ENCODE assay signal across 27 cellular contexts in the genomic region with DNA sequence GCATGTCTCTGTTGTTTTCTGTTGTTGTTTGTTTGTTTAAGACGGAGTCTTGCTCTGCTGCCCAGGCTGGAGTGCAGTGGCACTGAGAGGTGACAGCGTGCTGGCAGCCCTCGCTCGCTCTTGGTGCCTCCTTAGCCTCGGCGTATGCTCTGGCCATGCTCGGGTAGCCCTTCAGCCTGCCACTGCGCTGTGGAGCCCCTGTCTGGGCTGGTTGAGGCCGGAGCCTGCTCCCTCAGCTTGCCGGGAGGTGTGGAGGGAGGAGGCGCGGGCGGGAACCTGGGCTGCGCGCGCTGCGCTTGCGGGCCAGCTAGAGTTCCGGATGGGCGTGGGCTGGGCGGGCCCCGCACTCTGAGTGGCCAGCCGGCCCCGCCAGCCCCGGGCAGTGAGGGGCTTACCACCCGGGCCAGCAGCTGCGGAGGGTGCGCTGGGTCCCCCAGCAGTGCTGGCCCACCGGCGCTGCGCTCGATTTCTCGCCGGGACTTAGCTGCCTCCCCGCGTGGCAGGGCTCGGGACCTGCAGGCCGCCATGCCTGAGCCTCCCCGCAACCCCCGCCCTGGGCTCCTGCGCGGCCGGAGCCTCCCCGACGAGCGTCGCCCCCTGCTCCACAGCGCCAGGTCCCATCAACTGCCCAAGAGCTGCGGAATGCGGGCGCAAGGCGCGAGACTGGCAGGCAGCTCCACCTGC.
"Had no signal": no experiment of that assay in that cellular context is flagged by ENCODE, and none has a peak within 500 bp of the region (broad histone marks: within the 10 kb centered on the region; RNA-seq: fewer than 3 reads in every experiment).

No MANE protein-coding gene starts in this region.

- H3K27ac ChIP-seq: left lung, lower lobe of right lung, neural progenitor cell, ovary, right atrium auricular region, right lobe of liver, stomach, thoracic aorta, tibial artery, uterus had no signal

- H3K9me3 ChIP-seq: uterus had no signal

- H3K36me3 ChIP-seq: left lung, lower lobe of right lung, neural progenitor cell, ovary, right atrium auricular region, right lobe of liver, stomach, thoracic aorta, uterus had no signal

- ATAC-seq: left colon; left lung; lower lobe of right lung; naive thymus-derived CD8-positive, alpha-beta T cell; right lobe of liver; stimulated activated memory B cell treated with anti-CD40 and anti-IgM and Interleukin-4, amounts not matched to agents 10 μg/mL and 1 μg/mL and 100 μg/mL, for 72 hours; stimulated activated naive CD8-positive, alpha-beta T cell treated with anti-CD3 and anti-CD28 coated beads, Interleukin-15, Interleukin-2, amounts not matched to agents 100 U/mL and 50 U/mL, for 24 hours had no signal

- H2AFZ ChIP-seq: neural progenitor cell had no signal

- H3K4me1 ChIP-seq: neural progenitor cell had no signal

- H3K27me3 Mint-ChIP-seq: progenitor cell of endocrine pancreas; stimulated activated memory B cell treated with anti-CD40 and anti-IgM and Interleukin-4, amounts not matched to agents 10 μg/mL and 1 μg/mL and 100 μg/mL, for 72 hours; type B pancreatic cell had no signal

- H3K9ac ChIP-seq: neural progenitor cell had no signal

- H3K4me3 ChIP-seq: left lung, lower lobe of right lung, neural progenitor cell, ovary, right atrium auricular region, right lobe of liver, smooth muscle cell, stomach, thoracic aorta, tibial artery, uterus had no signal

- H3K27me3 ChIP-seq: left lung, neural progenitor cell, ovary, right atrium auricular region, right lobe of liver, stomach, tibial artery, uterus had no signal

- H3K4me1 Mint-ChIP-seq: nephron had no signal

- H3K4me2 ChIP-seq: neural progenitor cell, smooth muscle cell had no signal

- DNase-seq: hypothalamus; immature natural killer cell; kidney; left colon; lower lobe of right lung; mammary epithelial cell; mesenchymal stem cell; naive thymus-derived CD8-positive, alpha-beta T cell; ovary; right lobe of liver; stimulated activated CD4-positive, alpha-beta T cell treated with anti-CD3 and anti-CD28 coated beads, Interleukin-1b, Interleukin-23, amount 100 ng/mL, for 48 hours; stimulated activated CD4-positive, alpha-beta T cell treated with anti-CD3 and anti-CD28 coated beads, Interleukin-2, amount 100 ng/mL, for 48 hours; stimulated activated CD4-positive, alpha-beta T cell treated with anti-CD3 and anti-CD28 coated beads, Interleukin-4, amount 100 ng/mL, for 4 hours; stimulated activated CD8-positive, alpha-beta memory T cell treated with anti-CD3 and anti-CD28 coated beads, Interleukin-4, amount 100 ng/mL, for 48 hours; stimulated activated naive CD8-positive, alpha-beta T cell treated with anti-CD3 and anti-CD28 coated beads, Interleukin-15, Interleukin-2, amounts not matched to agents 100 U/mL and 50 U/mL, for 24 hours; stomach; tibial artery; uterus had no signal

- H3K4me3 Mint-ChIP-seq: immature natural killer cell; stimulated activated memory B cell treated with anti-CD40 and anti-IgM and Interleukin-4, amounts not matched to agents 10 μg/mL and 1 μg/mL and 100 μg/mL, for 72 hours; type B pancreatic cell had no signal

- H3K27ac Mint-ChIP-seq: immature natural killer cell; naive thymus-derived CD8-positive, alpha-beta T cell; nephron; neural progenitor cell; progenitor cell of endocrine pancreas; stimulated activated memory B cell treated with anti-CD40 and anti-IgM and Interleukin-4, amounts not matched to agents 10 μg/mL and 1 μg/mL and 100 μg/mL, for 72 hours; type B pancreatic cell had no signal
